Comparison of ENCODE assay signal across 21 cellular contexts in the genomic region with DNA sequence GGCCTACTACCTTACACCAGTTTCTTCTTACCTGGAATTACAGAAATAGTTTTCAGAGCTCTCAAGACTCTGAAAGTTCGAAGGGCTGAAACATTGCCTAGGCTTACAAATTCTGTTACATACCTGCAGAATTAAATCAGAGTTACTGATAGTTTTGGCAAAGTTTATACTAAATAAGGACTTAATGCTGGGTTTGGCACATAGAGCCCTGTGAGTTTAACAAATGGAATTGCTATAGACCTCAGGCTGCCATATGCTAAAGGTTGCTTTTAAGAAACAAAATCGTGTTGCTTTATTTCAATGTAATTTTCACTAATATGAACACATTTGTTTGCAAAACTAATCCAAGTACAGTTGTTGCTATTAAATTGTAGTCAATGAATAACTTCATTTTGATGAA. TPM values are rescaled to one million over a fixed set of nuclear protein-coding genes. Genes with fewer than 3 reads are reported as not detected.
"Had no signal": no experiment of that assay in that cellular context is flagged by ENCODE, and none has a peak within 500 bp of the region (broad histone marks: within the 10 kb centered on the region; RNA-seq: fewer than 3 reads in every experiment).

No MANE protein-coding gene starts in this region.

- DNase-seq: activated CD4-positive, alpha-beta T cell treated with anti-CD3 and anti-CD28 coated beads for 1 hour; activated CD4-positive, alpha-beta T cell treated with anti-CD3 and anti-CD28 coated beads, Interleukin-2, amount 50 U/mL, for 1 hour; activated T-cell treated with anti-CD3 and anti-CD28 coated beads, Interleukin-2, amount 50 U/mL, for 24 hours; adrenal gland; gastrocnemius medialis; head of caudate nucleus; left cardiac atrium; midbrain; natural killer cell; ovary; stimulated activated CD4-positive, alpha-beta T cell treated with anti-CD3 and anti-CD28 coated beads, Interleukin-12 subunit alpha, Interleukin-12 subunit beta, amount 100 ng/mL, for 4 hours; stimulated activated naive CD8-positive, alpha-beta T cell treated with anti-CD3 and anti-CD28 coated beads, Interleukin-15, amount 100 ng/mL, for 72 hours; T-helper 1 cell; transverse colon had no signal

- H3K27ac ChIP-seq: adrenal gland, ascending aorta, cardiac muscle cell, epithelial cell of prostate, gastrocnemius medialis, ovary, prostate gland, suprapubic skin, transverse colon had no signal

- H3K9me3 Mint-ChIP-seq: activated naive CD4-positive, alpha-beta T cell treated with anti-CD3 and anti-CD28 coated beads, Interleukin-2, amount 50 U/mL, for 72 hours; activated T-cell treated with anti-CD3 and anti-CD28 coated beads, Interleukin-2, amount 50 U/mL, for 24 hours; activated T-helper 17 cell treated with anti-CD3 and anti-CD28 coated beads, Interleukin-2, amount 50 U/mL, for 72 hours; natural killer cell; stimulated activated naive CD8-positive, alpha-beta T cell treated with anti-CD3 and anti-CD28 coated beads, Interleukin-15, amount 100 ng/mL, for 72 hours had no signal

- H3K4me1 ChIP-seq: adrenal gland, ascending aorta, gastrocnemius medialis, prostate gland, suprapubic skin, transverse colon had no signal

- H3K9me3 ChIP-seq: adrenal gland, ascending aorta, gastrocnemius medialis, ovary, prostate gland, suprapubic skin, transverse colon had no signal

- H3K27me3 Mint-ChIP-seq: activated T-cell treated with anti-CD3 and anti-CD28 coated beads, Interleukin-2, amount 50 U/mL, for 24 hours; activated T-helper 17 cell treated with anti-CD3 and anti-CD28 coated beads, Interleukin-2, amount 50 U/mL, for 72 hours; stimulated activated naive CD8-positive, alpha-beta T cell treated with anti-CD3 and anti-CD28 coated beads, Interleukin-15, amount 100 ng/mL, for 72 hours had no signal

- ATAC-seq: activated naive CD4-positive, alpha-beta T cell treated with anti-CD3 and anti-CD28 coated beads, Interleukin-2, amount 50 U/mL, for 72 hours; activated T-helper 17 cell treated with anti-CD3 and anti-CD28 coated beads, Interleukin-2, amount 50 U/mL, for 72 hours; gastrocnemius medialis; left cardiac atrium; natural killer cell; stimulated activated naive CD8-positive, alpha-beta T cell treated with anti-CD3 and anti-CD28 coated beads, Interleukin-15, amount 100 ng/mL, for 72 hours had no signal

- H3K36me3 Mint-ChIP-seq: activated naive CD4-positive, alpha-beta T cell treated with anti-CD3 and anti-CD28 coated beads, Interleukin-2, amount 50 U/mL, for 72 hours; natural killer cell had no signal

- H3K4me3 Mint-ChIP-seq: activated T-cell treated with anti-CD3 and anti-CD28 coated beads, Interleukin-2, amount 50 U/mL, for 24 hours; activated T-helper 17 cell treated with anti-CD3 and anti-CD28 coated beads, Interleukin-2, amount 50 U/mL, for 72 hours; natural killer cell; stimulated activated naive CD8-positive, alpha-beta T cell treated with anti-CD3 and anti-CD28 coated beads, Interleukin-15, amount 100 ng/mL, for 72 hours had no signal

- H3K4me1 Mint-ChIP-seq: activated T-helper 17 cell treated with anti-CD3 and anti-CD28 coated beads, Interleukin-2, amount 50 U/mL, for 72 hours; natural killer cell; stimulated activated naive CD8-positive, alpha-beta T cell treated with anti-CD3 and anti-CD28 coated beads, Interleukin-15, amount 100 ng/mL, for 72 hours had no signal

- H3K36me3 ChIP-seq: adrenal gland, ascending aorta, cardiac muscle cell, gastrocnemius medialis, ovary, prostate gland, suprapubic skin, transverse colon had no signal

- H3K4me3 ChIP-seq: adrenal gland, ascending aorta, cardiac muscle cell, gastrocnemius medialis, ovary, prostate gland, suprapubic skin, transverse colon had no signal

- H3K27ac Mint-ChIP-seq: activated naive CD4-positive, alpha-beta T cell treated with anti-CD3 and anti-CD28 coated beads, Interleukin-2, amount 50 U/mL, for 72 hours; activated T-cell treated with anti-CD3 and anti-CD28 coated beads, Interleukin-2, amount 50 U/mL, for 24 hours; activated T-helper 17 cell treated with anti-CD3 and anti-CD28 coated beads, Interleukin-2, amount 50 U/mL, for 72 hours; natural killer cell; stimulated activated naive CD8-positive, alpha-beta T cell treated with anti-CD3 and anti-CD28 coated beads, Interleukin-15, amount 100 ng/mL, for 72 hours had no signal

- H3K27me3 ChIP-seq: adrenal gland, ascending aorta, cardiac muscle cell, gastrocnemius medialis, ovary, suprapubic skin, transverse colon had no signal

RNA-seq across cellular contexts. Expression of gene SCN3A, which starts 40.1 kb away (rescaled TPM):
- total RNA-seq: activated T-helper 17 cell treated with anti-CD3 and anti-CD28 coated beads, Interleukin-2, amount 50 U/mL, for 72 hours had no signal
